13 cellular contexts compared by ENCODE assay signal in the genomic region with DNA sequence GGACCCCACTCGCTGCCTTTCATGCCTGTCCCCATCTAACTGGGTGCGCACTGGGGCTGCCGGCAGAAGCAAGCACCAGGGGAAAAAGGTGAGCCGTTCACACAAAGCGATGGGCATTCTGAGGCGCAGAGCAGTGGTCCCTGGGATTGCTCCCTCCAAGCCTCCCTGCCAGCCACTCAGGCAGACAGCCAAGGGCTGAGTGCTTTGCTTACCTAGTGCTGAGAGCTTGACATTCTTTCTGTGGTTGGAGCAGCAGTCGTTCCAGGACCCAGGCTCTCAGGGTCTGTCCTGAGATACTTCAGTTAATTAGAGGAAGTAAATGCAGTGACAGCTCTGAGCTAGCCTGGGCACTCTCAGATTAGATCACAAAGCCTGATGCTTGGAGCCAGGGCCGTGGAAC.
A peak's percentile ranks its signal among the peaks of the same experiment; 100 is the strongest.
DNase-seq lines count a peak whose midpoint lies in the region; ATAC-seq and TF ChIP-seq lines count a peak whose summit lies in the region.
"Had no signal": no experiment of that assay in that cellular context is flagged by ENCODE, and none has a peak within 500 bp of the region (broad histone marks: within the 10 kb centered on the region; RNA-seq: fewer than 3 reads in every experiment).

No MANE protein-coding gene starts in this region.

- H3K4me3 ChIP-seq in retinal pigment epithelial cell (ENCODE audit: low read length) = no peak overlapping the region

- TF ChIP-seq CTCF in retinal pigment epithelial cell (conservative IDR thresholded peaks at IDR 0.05; ENCODE audit: low read depth, low read length) = no peak

- ATAC-seq in GM18505 (IDR thresholded peaks at IDR 0.05; ENCODE audit: unreplicated experiment) = no peak
- ATAC-seq: activated CD8-positive, alpha-beta T cell treated with anti-CD3 and anti-CD28 coated beads, Interleukin-2, amount 10 ng/mL, durations not matched to agents 7 days and 5 days had no signal

- DNase-seq in HK-2 (ENCODE audit: unreplicated experiment) (peak; percentile 38), NCI-H2196 (lab: John Stamatoyannopoulos, UW; ENCODE audit: unreplicated experiment) (peak; percentile 48), astrocyte of the hippocampus (ENCODE audit: low read depth, low spot score) (peak; percentile 93), retinal pigment epithelial cell (ENCODE audit: low read depth) (peak; percentile 51), SHP77 (lab: John Stamatoyannopoulos, UW) (no peak), NK-92 (lab: John Stamatoyannopoulos, UW; ENCODE audit: unreplicated experiment) (no peak)
- DNase-seq: activated CD8-positive, alpha-beta T cell treated with anti-CD3 and anti-CD28 coated beads, Interleukin-2, amount 10 ng/mL, durations not matched to agents 7 days and 5 days; activated naive CD4-positive, alpha-beta T cell treated with anti-CD3 and anti-CD28 coated beads, Interleukin-2, amount 10 ng/mL, durations not matched to agents 7 days and 5 days; CD4-positive, alpha-beta memory T cell; central memory CD4-positive, alpha-beta T cell; NCI-H1436 treated with DMSO at 0.1 percent for 48 hours; T-helper 2 cell had no signal

- no peak for TF ChIP-seq POLR2A in GM18505 (IDR thresholded peaks at IDR 0.05; ENCODE audit: borderline replicate concordance, extremely low read depth, insufficient read depth, insufficient read length)

Comparison
In these comparisons a context has a peak if more than half of its experiments do, and no peak if none do; other contexts are left out.
1. DNase-seq: peak in HK-2 (single experiment), NCI-H2196 (single experiment), astrocyte of the hippocampus (single experiment) and retinal pigment epithelial cell (single experiment); none in SHP77 (0 of 2) and NK-92 (single experiment).